1 cellular context compared by ENCODE assay signal in the genomic region with DNA sequence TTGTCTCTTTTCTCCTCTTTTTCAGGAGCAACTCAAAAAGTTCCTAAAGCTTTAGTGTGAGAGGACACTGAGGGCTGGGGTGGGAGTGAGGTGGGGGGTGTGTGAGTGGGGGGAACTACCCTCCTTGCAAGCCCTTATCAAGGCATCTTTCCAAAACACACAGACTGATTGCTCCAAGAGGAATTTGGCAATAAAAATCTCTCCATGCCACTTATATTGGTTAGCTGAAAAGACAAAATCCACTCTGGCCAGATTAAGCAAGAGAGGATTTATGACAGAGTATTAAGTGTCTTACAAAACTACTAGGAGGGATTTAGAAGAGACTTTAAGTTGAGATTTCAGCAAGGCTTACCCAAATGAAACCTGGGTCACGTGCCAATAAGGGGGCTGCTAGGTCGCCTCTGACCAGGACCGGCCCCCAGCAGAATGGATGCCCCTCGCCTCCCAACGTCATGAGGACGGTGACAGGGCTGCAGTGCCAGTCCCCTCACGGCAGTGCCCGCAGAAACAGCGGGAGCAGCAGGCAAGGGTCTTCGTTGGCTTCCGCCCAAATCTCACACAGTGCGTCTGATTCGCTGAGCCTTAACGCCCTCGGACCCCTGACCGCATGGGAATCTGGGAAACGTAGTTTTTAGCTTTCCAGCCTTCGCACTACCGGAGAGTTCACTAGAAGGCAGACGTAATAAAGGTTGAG.
TF ChIP-seq lines count a peak whose summit lies in the region.

No MANE protein-coding gene starts in this region.

TF ChIP-seq in HepG2, 621 proteins besides CTCF, POLR2A, EP300 and RAD21 (continued from another document):
- TF ChIP-seq ATM (IDR thresholded peaks at IDR 0.05; ENCODE audit: borderline replicate concordance) (no peak), ZSCAN29 (CRISPR knock-in tag; conservative IDR thresholded peaks at IDR 0.05) (no peak), ATF1 (CRISPR knock-in tag; IDR thresholded peaks at IDR 0.05) (no peak), NFYB (CRISPR knock-in tag; IDR thresholded peaks at IDR 0.05) (no peak), RBFOX2 (IDR thresholded peaks at IDR 0.05; ENCODE audit: low read depth, low read length) (no peak), SRY (CRISPR knock-in tag; IDR thresholded peaks at IDR 0.05) (no peak), ZNF350 (CRISPR knock-in tag; IDR thresholded peaks at IDR 0.05; ENCODE audit: borderline replicate concordance, low read depth) (no peak), ZNF556 (CRISPR knock-in tag; IDR thresholded peaks at IDR 0.05; ENCODE audit: borderline replicate concordance) (no peak), ZNF326 (CRISPR knock-in tag; IDR thresholded peaks at IDR 0.05; ENCODE audit: borderline replicate concordance) (no peak)
